In genomic region chr13:46909037-46909436, GRCh38 we compare ENCODE assay signal across 23 cellular contexts. TPM values are rescaled to one million over a fixed set of nuclear protein-coding genes. Genes with fewer than 3 reads are reported as not detected.
"Had no signal": no experiment of that assay in that cellular context is flagged by ENCODE, and none has a peak within 500 bp of the region (broad histone marks: within the 10 kb centered on the region; RNA-seq: fewer than 3 reads in every experiment).

No MANE protein-coding gene starts in this region.

- H3K27ac ChIP-seq: adrenal gland, SK-N-MC had no signal

- H3K4me3 ChIP-seq: adrenal gland, K562, SK-N-MC had no signal

- H3K27ac Mint-ChIP-seq: activated CD8-positive, alpha-beta T cell treated with anti-CD3 and anti-CD28 coated beads, Interleukin-2, amount 10 ng/mL, durations not matched to agents 7 days and 5 days; activated naive CD8-positive, alpha-beta T cell treated with anti-CD3 and anti-CD28 coated beads, Interleukin-2, amount 10 ng/mL, durations not matched to agents 7 days and 5 days; T-helper 17 cell; WTC11 had no signal

- H3K4me1 ChIP-seq: adrenal gland had no signal

- H3K36me3 Mint-ChIP-seq: activated naive CD8-positive, alpha-beta T cell treated with anti-CD3 and anti-CD28 coated beads, Interleukin-2, amount 10 ng/mL, durations not matched to agents 7 days and 5 days had no signal

- H3K9me3 ChIP-seq: adrenal gland had no signal

- H3K4me1 Mint-ChIP-seq: activated naive CD8-positive, alpha-beta T cell treated with anti-CD3 and anti-CD28 coated beads, Interleukin-2, amount 10 ng/mL, durations not matched to agents 7 days and 5 days; T-helper 17 cell; WTC11 had no signal

- H3K36me3 ChIP-seq: adrenal gland had no signal

- H3K9me3 Mint-ChIP-seq: activated naive CD8-positive, alpha-beta T cell treated with anti-CD3 and anti-CD28 coated beads, Interleukin-2, amount 10 ng/mL, durations not matched to agents 7 days and 5 days had no signal

- H3K4me3 Mint-ChIP-seq: activated CD8-positive, alpha-beta T cell treated with anti-CD3 and anti-CD28 coated beads, Interleukin-2, amount 10 ng/mL, durations not matched to agents 7 days and 5 days; activated naive CD8-positive, alpha-beta T cell treated with anti-CD3 and anti-CD28 coated beads, Interleukin-2, amount 10 ng/mL, durations not matched to agents 7 days and 5 days; T-helper 17 cell; WTC11 had no signal

- DNase-seq: activated CD4-positive, alpha-beta T cell treated with anti-CD3 and anti-CD28 coated beads for 48 hours; activated CD4-positive, alpha-beta T cell treated with anti-CD3 and anti-CD28 coated beads, Interleukin-2, amount 50 U/mL, for 4 hours; activated CD4-positive, CD25-positive, alpha-beta regulatory T cell treated with anti-CD3 and anti-CD28 coated beads, Interleukin-2, amount 50 U/mL, for 72 hours; activated CD8-positive, alpha-beta memory T cell treated with anti-CD3 and anti-CD28 coated beads, Interleukin-2, amount 50 U/mL, for 48 hours; activated CD8-positive, alpha-beta T cell treated with anti-CD3 and anti-CD28 coated beads, Interleukin-2, amount 10 ng/mL, durations not matched to agents 7 days and 5 days; activated naive CD4-positive, alpha-beta T cell treated with anti-CD3 and anti-CD28 coated beads, Interleukin-2, amount 50 U/mL, for 16 hours; activated naive CD8-positive, alpha-beta T cell treated with anti-CD3 and anti-CD28 coated beads, Interleukin-2, amount 10 ng/mL, durations not matched to agents 7 days and 5 days; activated T-cell treated with anti-CD3 and anti-CD28 coated beads, Interleukin-2, amount 50 U/mL, for 1 hour; adrenal gland; aorta; Karpas-422; NCI-H1105 treated with DMSO at 0.1 percent for 48 hours; NCI-H1436 treated with DMSO at 0.1 percent for 48 hours; NCI-H187; NCI-H2081; NCI-H446; SIG-M5; SW 1271; T-helper 17 cell; T-helper 9 cell had no signal

RNA-seq across cellular contexts. Expression of gene HTR2A, which starts 12.2 kb away (rescaled TPM):
- total RNA-seq: activated CD8-positive, alpha-beta T cell treated with anti-CD3 and anti-CD28 coated beads, Interleukin-2, amount 10 ng/mL, durations not matched to agents 7 days and 5 days; activated naive CD8-positive, alpha-beta T cell treated with anti-CD3 and anti-CD28 coated beads, Interleukin-2, amount 10 ng/mL, durations not matched to agents 7 days and 5 days; K562; T-helper 17 cell; WTC11 had no signal
